In genomic region chr22:20517841-20518592, GRCh38 we compare ENCODE assay signal across 2 cellular contexts.
TF ChIP-seq lines count a peak whose summit lies in the region.

No MANE protein-coding gene starts in this region.

TF ChIP-seq in GM23338, 12 proteins besides CTCF, POLR2A, EP300 and RAD21:
- no peak for TF ChIP-seq JUNB (IDR thresholded peaks at IDR 0.05; ENCODE audit: unreplicated experiment)
- TF ChIP-seq, protein P1, sequence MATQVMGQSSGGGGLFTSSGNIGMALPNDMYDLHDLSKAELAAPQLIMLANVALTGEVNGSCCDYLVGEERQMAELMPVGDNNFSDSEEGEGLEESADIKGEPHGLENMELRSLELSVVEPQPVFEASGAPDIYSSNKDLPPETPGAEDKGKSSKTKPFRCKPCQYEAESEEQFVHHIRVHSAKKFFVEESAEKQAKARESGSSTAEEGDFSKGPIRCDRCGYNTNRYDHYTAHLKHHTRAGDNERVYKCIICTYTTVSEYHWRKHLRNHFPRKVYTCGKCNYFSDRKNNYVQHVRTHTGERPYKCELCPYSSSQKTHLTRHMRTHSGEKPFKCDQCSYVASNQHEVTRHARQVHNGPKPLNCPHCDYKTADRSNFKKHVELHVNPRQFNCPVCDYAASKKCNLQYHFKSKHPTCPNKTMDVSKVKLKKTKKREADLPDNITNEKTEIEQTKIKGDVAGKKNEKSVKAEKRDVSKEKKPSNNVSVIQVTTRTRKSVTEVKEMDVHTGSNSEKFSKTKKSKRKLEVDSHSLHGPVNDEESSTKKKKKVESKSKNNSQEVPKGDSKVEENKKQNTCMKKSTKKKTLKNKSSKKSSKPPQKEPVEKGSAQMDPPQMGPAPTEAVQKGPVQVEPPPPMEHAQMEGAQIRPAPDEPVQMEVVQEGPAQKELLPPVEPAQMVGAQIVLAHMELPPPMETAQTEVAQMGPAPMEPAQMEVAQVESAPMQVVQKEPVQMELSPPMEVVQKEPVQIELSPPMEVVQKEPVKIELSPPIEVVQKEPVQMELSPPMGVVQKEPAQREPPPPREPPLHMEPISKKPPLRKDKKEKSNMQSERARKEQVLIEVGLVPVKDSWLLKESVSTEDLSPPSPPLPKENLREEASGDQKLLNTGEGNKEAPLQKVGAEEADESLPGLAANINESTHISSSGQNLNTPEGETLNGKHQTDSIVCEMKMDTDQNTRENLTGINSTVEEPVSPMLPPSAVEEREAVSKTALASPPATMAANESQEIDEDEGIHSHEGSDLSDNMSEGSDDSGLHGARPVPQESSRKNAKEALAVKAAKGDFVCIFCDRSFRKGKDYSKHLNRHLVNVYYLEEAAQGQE (IDR thresholded peaks at IDR 0.05; ENCODE audit: unreplicated experiment): no peak
- TF ChIP-seq EZH2phosphoT487 (IDR thresholded peaks at IDR 0.05; ENCODE audit: unreplicated experiment): no peak
- TF ChIP-seq EZH2 (IDR thresholded peaks at IDR 0.05; ENCODE audit: low read depth, unreplicated experiment): no peak
- TF ChIP-seq, protein P2, sequence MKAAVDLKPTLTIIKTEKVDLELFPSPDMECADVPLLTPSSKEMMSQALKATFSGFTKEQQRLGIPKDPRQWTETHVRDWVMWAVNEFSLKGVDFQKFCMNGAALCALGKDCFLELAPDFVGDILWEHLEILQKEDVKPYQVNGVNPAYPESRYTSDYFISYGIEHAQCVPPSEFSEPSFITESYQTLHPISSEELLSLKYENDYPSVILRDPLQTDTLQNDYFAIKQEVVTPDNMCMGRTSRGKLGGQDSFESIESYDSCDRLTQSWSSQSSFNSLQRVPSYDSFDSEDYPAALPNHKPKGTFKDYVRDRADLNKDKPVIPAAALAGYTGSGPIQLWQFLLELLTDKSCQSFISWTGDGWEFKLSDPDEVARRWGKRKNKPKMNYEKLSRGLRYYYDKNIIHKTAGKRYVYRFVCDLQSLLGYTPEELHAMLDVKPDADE (IDR thresholded peaks at IDR 0.05): no peak
- TF ChIP-seq, protein P3, sequence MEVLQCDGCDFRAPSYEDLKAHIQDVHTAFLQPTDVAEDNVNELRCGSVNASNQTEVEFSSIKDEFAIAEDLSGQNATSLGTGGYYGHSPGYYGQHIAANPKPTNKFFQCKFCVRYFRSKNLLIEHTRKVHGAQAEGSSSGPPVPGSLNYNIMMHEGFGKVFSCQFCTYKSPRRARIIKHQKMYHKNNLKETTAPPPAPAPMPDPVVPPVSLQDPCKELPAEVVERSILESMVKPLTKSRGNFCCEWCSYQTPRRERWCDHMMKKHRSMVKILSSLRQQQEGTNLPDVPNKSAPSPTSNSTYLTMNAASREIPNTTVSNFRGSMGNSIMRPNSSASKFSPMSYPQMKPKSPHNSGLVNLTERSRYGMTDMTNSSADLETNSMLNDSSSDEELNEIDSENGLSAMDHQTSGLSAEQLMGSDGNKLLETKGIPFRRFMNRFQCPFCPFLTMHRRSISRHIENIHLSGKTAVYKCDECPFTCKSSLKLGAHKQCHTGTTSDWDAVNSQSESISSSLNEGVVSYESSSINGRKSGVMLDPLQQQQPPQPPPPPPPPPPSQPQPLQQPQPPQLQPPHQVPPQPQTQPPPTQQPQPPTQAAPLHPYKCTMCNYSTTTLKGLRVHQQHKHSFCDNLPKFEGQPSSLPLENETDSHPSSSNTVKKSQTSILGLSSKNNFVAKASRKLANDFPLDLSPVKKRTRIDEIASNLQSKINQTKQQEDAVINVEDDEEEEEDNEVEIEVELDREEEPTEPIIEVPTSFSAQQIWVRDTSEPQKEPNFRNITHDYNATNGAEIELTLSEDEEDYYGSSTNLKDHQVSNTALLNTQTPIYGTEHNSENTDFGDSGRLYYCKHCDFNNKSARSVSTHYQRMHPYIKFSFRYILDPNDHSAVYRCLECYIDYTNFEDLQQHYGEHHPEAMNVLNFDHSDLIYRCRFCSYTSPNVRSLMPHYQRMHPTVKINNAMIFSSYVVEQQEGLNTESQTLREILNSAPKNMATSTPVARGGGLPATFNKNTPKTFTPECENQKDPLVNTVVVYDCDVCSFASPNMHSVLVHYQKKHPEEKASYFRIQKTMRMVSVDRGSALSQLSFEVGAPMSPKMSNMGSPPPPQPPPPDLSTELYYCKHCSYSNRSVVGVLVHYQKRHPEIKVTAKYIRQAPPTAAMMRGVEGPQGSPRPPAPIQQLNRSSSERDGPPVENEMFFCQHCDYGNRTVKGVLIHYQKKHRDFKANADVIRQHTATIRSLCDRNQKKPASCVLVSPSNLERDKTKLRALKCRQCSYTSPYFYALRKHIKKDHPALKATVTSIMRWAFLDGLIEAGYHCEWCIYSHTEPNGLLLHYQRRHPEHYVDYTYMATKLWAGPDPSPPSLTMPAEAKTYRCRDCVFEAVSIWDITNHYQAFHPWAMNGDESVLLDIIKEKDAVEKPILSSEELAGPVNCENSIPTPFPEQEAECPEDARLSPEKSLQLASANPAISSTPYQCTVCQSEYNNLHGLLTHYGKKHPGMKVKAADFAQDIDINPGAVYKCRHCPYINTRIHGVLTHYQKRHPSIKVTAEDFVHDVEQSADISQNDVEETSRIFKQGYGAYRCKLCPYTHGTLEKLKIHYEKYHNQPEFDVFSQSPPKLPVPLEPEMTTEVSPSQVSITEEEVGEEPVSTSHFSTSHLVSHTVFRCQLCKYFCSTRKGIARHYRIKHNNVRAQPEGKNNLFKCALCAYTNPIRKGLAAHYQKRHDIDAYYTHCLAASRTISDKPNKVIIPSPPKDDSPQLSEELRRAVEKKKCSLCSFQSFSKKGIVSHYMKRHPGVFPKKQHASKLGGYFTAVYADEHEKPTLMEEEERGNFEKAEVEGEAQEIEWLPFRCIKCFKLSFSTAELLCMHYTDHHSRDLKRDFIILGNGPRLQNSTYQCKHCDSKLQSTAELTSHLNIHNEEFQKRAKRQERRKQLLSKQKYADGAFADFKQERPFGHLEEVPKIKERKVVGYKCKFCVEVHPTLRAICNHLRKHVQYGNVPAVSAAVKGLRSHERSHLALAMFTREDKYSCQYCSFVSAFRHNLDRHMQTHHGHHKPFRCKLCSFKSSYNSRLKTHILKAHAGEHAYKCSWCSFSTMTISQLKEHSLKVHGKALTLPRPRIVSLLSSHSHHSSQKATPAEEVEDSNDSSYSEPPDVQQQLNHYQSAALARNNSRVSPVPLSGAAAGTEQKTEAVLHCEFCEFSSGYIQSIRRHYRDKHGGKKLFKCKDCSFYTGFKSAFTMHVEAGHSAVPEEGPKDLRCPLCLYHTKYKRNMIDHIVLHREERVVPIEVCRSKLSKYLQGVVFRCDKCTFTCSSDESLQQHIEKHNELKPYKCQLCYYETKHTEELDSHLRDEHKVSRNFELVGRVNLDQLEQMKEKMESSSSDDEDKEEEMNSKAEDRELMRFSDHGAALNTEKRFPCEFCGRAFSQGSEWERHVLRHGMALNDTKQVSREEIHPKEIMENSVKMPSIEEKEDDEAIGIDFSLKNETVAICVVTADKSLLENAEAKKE (CRISPR knock-in tag; IDR thresholded peaks at IDR 0.05): no peak
- TF ChIP-seq POLR2AphosphoS5 (IDR thresholded peaks at IDR 0.05; ENCODE audit: low read depth): no peak
- TF ChIP-seq NANOG (IDR thresholded peaks at IDR 0.05; ENCODE audit: borderline replicate concordance): no peak
- no peak for TF ChIP-seq ZNF114 (CRISPR knock-in tag; IDR thresholded peaks at IDR 0.05)
- no peak for TF ChIP-seq CREB1 (CRISPR knock-in tag; IDR thresholded peaks at IDR 0.05; ENCODE audit: low read depth)
- TF ChIP-seq STAT1 (IDR thresholded peaks at IDR 0.05; ENCODE audit: unreplicated experiment): no peak
- TF ChIP-seq ZNF331 (CRISPR knock-in tag; IDR thresholded peaks at IDR 0.05; ENCODE audit: low read depth): no peak
TF ChIP-seq in GM23338: peak in this region for 0.

TF ChIP-seq in K562, 482 proteins besides CTCF, POLR2A, EP300 and RAD21 (continues in another document):
- TF ChIP-seq TSHZ1 (CRISPR knock-in tag; IDR thresholded peaks at IDR 0.05) (no peak), FOXK2 (conservative IDR thresholded peaks at IDR 0.05 in 1 of 2, IDR thresholded peaks at IDR 0.05 in 1 of 2; ENCODE audit: low read depth in 2 of 2) (no peak), ATF4 (CRISPR knock-in tag; IDR thresholded peaks at IDR 0.05) (no peak), ZNF609 (CRISPR knock-in tag; IDR thresholded peaks at IDR 0.05; ENCODE audit: borderline replicate concordance) (no peak), ZNF217 (CRISPR knock-in tag; IDR thresholded peaks at IDR 0.05) (no peak), RCOR1 (IDR thresholded peaks at IDR 0.05; ENCODE audit: borderline replicate concordance in 1 of 2, low read depth in 2 of 2, low read length in 2 of 2) (0 out of 4 replicates have a peak, but pooled peaks of 1 of the 2 experiments have one; percentile 5), TRIM25 (IDR thresholded peaks at IDR 0.05; ENCODE audit: borderline replicate concordance) (no peak), ARNT (IDR thresholded peaks at IDR 0.05) (no peak), GTF2F1 (IDR thresholded peaks at IDR 0.05; ENCODE audit: low read depth, low read length) (0 out of 2 replicates have a peak, but pooled peaks have one; percentile 28), ZNF143 (CRISPR knock-in tag; IDR thresholded peaks at IDR 0.05) (no peak), WHSC1 (IDR thresholded peaks at IDR 0.05; ENCODE audit: low read length) (peak; percentile 28), ZNF511 (CRISPR knock-in tag; IDR thresholded peaks at IDR 0.05) (no peak; the same call in 1 of the 2 replicates)
- TF ChIP-seq, protein P4, sequence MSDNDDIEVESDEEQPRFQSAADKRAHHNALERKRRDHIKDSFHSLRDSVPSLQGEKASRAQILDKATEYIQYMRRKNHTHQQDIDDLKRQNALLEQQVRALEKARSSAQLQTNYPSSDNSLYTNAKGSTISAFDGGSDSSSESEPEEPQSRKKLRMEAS (CRISPR knock-in tag; IDR thresholded peaks at IDR 0.05): no peak
